Comparison of ENCODE assay signal across 18 cellular contexts in the genomic region with DNA sequence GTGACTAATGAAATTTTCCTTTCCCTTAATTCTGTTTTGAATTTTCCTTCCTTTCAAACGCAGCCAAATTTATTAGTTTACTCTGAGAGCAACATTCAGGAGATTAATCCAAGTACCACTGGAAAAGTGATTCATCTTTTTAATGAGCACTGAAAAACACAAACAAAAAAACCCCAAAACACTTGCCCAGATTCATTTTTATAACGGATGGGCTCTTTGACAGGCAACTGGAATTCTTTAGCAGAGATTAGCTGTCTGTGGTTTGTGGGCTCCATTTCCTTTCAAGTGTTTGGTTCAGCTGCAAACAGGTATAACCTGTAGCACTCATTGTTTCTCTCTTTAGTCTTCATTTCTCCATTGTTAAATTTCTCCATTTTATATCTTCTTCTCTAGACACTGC. TPM values are rescaled to one million over a fixed set of nuclear protein-coding genes. Genes with fewer than 3 reads are reported as not detected.
DNase-seq lines count a peak whose midpoint lies in the region; ATAC-seq, FAIRE-seq and TF ChIP-seq lines count a peak whose summit lies in the region.
"Had no signal": no experiment of that assay in that cellular context is flagged by ENCODE, and none has a peak within 500 bp of the region (broad histone marks: within the 10 kb centered on the region; RNA-seq: fewer than 3 reads in every experiment).

No MANE protein-coding gene starts in this region.

- no peaks in the 10 kb centered on the region for H4K20me1 ChIP-seq in KMS-11 (ENCODE audit: insufficient read depth)

- peak overlapping the region; percentile 3; the same call in 1 of the 2 replicates for H2AFZ ChIP-seq in KMS-11 (ENCODE audit: low read depth)

- no peak for ATAC-seq in activated T-cell treated with anti-CD3 and anti-CD28 coated beads, Interleukin-2, amount 50 U/mL, for 72 hours (replicated peaks in 1 of 2)

- peaks cover 0 to 2% of the 10 kb centered on the region in 2 donors for H3K9me3 Mint-ChIP-seq in activated T-cell treated with anti-CD3 and anti-CD28 coated beads, Interleukin-2, amount 50 U/mL, for 72 hours
- H3K9me3 Mint-ChIP-seq: dendritic cell treated with granulocyte-macrophage colony-stimulating factor and Interleukin-4, amounts not matched to agents 40 ng/mL and 50 ng/mL, for 4 days had no signal

- H3K36me3 ChIP-seq in KMS-11 (ENCODE audit: insufficient read depth), result no peaks in the 10 kb centered on the region
- H3K36me3 ChIP-seq: adrenal gland had no signal

- peaks cover 30% of the 10 kb centered on the region for H3K4me1 ChIP-seq in KMS-11 (ENCODE audit: low read depth, poor library complexity, severe bottlenecking)

- H3K4me3 ChIP-seq in KMS-11 (IDR thresholded peaks at IDR 0.05; ENCODE audit: insufficient read depth, low read depth, low read length) (no peak overlapping the region), astrocyte of the cerebellum (ENCODE audit: low read depth, low read length) (no peak overlapping the region)
- H3K4me3 ChIP-seq: adrenal gland had no signal

- in situ Hi-C loops in astrocyte of the cerebellum (cut with HindIII; ENCODE audit: low sequenced_read_pairs), result loop anchor here (25.0 kb wide), 1 partner anchor 159 kb away; no protein-coding TSS in a partner anchor

- no peak overlapping the region for H3K9ac ChIP-seq in KMS-11

- H3K79me2 ChIP-seq in KMS-11 (ENCODE audit: insufficient read depth, low read depth), result peaks cover 22% of the 10 kb centered on the region

- peaks cover 0 to 2% of the 10 kb centered on the region in 2 donors for H3K36me3 Mint-ChIP-seq in activated T-cell treated with anti-CD3 and anti-CD28 coated beads, Interleukin-2, amount 50 U/mL, for 72 hours (ENCODE audit: insufficient read depth in 2 of 2)

- no peaks in the 10 kb centered on the region for H3K27me3 Mint-ChIP-seq in activated T-cell treated with anti-CD3 and anti-CD28 coated beads, Interleukin-2, amount 50 U/mL, for 72 hours (ENCODE audit: low read depth)

- H3K4me2 ChIP-seq in KMS-11, result peak overlapping the region; percentile 30

- H3K27ac Mint-ChIP-seq in activated T-cell treated with anti-CD3 and anti-CD28 coated beads, Interleukin-2, amount 50 U/mL, for 72 hours, result peak overlapping the region; percentile 73
- H3K27ac Mint-ChIP-seq: dendritic cell treated with granulocyte-macrophage colony-stimulating factor and Interleukin-4, amounts not matched to agents 40 ng/mL and 50 ng/mL, for 4 days; progenitor cell of endocrine pancreas had no signal

- peak overlapping the region in 1 of 2 donors; percentile 9 for H3K4me3 Mint-ChIP-seq in activated T-cell treated with anti-CD3 and anti-CD28 coated beads, Interleukin-2, amount 50 U/mL, for 72 hours
- H3K4me3 Mint-ChIP-seq: dendritic cell treated with granulocyte-macrophage colony-stimulating factor and Interleukin-4, amounts not matched to agents 40 ng/mL and 50 ng/mL, for 4 days had no signal

- no peak for FAIRE-seq in urothelium cell line (lab: Jason Lieb, UNC)
- FAIRE-seq: GM18507, H1 had no signal

- DNase-seq in activated T-cell treated with anti-CD3 and anti-CD28 coated beads, Interleukin-2, amount 50 U/mL, for 72 hours, result no peak
- no peak for DNase-seq in activated T-cell treated with anti-CD3 and anti-CD28 coated beads, Interleukin-2, amount 50 U/mL, for 48 hours
- peak; percentile 29 for DNase-seq in astrocyte of the cerebellum (ENCODE audit: low read depth)
- DNase-seq in urothelium cell line (ENCODE audit: low spot score), result peak; percentile 33
- no peak for DNase-seq in NCI-H1092 (lab: John Stamatoyannopoulos, UW)
- DNase-seq in NCI-H2196 (lab: John Stamatoyannopoulos, UW; ENCODE audit: unreplicated experiment), result no peak
- no peak for DNase-seq in NCI-H748 (lab: John Stamatoyannopoulos, UW; ENCODE audit: unreplicated experiment)
- DNase-seq: activated CD8-positive, alpha-beta memory T cell treated with anti-CD3 and anti-CD28 coated beads for 24 hours; adrenal gland; foreskin melanocyte; GDM1; MV-4-11; NCI-H524 had no signal

- TF ChIP-seq CTCF in KMS-11 (conservative IDR thresholded peaks at IDR 0.05; ENCODE audit: low read depth, low read length), result no peak
- TF ChIP-seq CTCF in astrocyte of the cerebellum (IDR thresholded peaks at IDR 0.05; ENCODE audit: low read depth, low read length, missing control alignments), result no peak

- no peak overlapping the region for H3K27ac ChIP-seq in KMS-11

- peaks cover 38% of the 10 kb centered on the region for H3K4me1 Mint-ChIP-seq in activated T-cell treated with anti-CD3 and anti-CD28 coated beads, Interleukin-2, amount 50 U/mL, for 72 hours (ENCODE audit: low read depth)

- H3K27me3 ChIP-seq in KMS-11 (ENCODE audit: insufficient read depth, low read depth), result no peaks in the 10 kb centered on the region
- H3K27me3 ChIP-seq: adrenal gland had no signal

RNA-seq across cellular contexts. Expression of gene POLR2M, which starts 3.1 kb away (rescaled TPM):
- total RNA-seq in activated T-cell treated with anti-CD3 and anti-CD28 coated beads, Interleukin-2, amount 50 U/mL, for 72 hours, result 10 to 100 TPM; 67.1 to 87.9 TPM

Comparison
In these comparisons a context has a peak if more than half of its experiments do, and no peak if none do; other contexts are left out.
1. DNase-seq: peak in astrocyte of the cerebellum (single experiment) and urothelium cell line (single experiment); none in activated T-cell treated with anti-CD3 and anti-CD28 coated beads, Interleukin-2, amount 50 U/mL, for 72 hours (0 of 2), activated T-cell treated with anti-CD3 and anti-CD28 coated beads, Interleukin-2, amount 50 U/mL, for 48 hours (0 of 2), NCI-H1092 (single experiment), NCI-H2196 (single experiment) and NCI-H748 (single experiment).